Comparison of ENCODE assay signal across 1 cellular context in genomic region chr2:113314658-113315057, GRCh38. TPM values are rescaled to one million over a fixed set of nuclear protein-coding genes. Genes with fewer than 3 reads are reported as not detected.
"Had no signal": no experiment of that assay in that cellular context is flagged by ENCODE, and none has a peak within 500 bp of the region (broad histone marks: within the 10 kb centered on the region; RNA-seq: fewer than 3 reads in every experiment).

No MANE protein-coding gene starts in this region.

RNA-seq across cellular contexts. Expression of gene PAX8, which starts 35.9 kb away (rescaled TPM):
- total RNA-seq: chondrocyte had no signal
